ENCODE assay signal across 1 cellular context in genomic region chr1:33392639-33393038, GRCh38.
TF ChIP-seq lines count a peak whose summit lies in the region.

No MANE protein-coding gene starts in this region.

TF ChIP-seq in K562, 482 proteins besides CTCF, POLR2A, EP300 and RAD21 (continued from another document):
- no peak for TF ChIP-seq ZNF12 (CRISPR knock-in tag; IDR thresholded peaks at IDR 0.05)
TF ChIP-seq in K562: peak in this region for 3.
